Comparison of ENCODE assay signal across 1 cellular context in genomic region chr19:18387395-18387794, GRCh38.
TF ChIP-seq lines count a peak whose summit lies in the region.

No MANE protein-coding gene starts in this region.

TF ChIP-seq in H1, 55 proteins besides CTCF, POLR2A, EP300 and RAD21:
- no peak for TF ChIP-seq TBP (IDR thresholded peaks at IDR 0.05; ENCODE audit: low read depth, low read length)
- TF ChIP-seq POU5F1 (IDR thresholded peaks at IDR 0.05; ENCODE audit: low read depth, low read length), result no peak
- no peak for TF ChIP-seq ZNF274 (IDR thresholded peaks at IDR 0.05; ENCODE audit: borderline replicate concordance, extremely low read depth, low read length)
- no peak for TF ChIP-seq RXRA (IDR thresholded peaks at IDR 0.05; ENCODE audit: insufficient read depth, low read depth, low read length)
- TF ChIP-seq KDM4A (IDR thresholded peaks at IDR 0.05; ENCODE audit: low read depth, low read length, severe bottlenecking), result no peak
- TF ChIP-seq CHD2 (IDR thresholded peaks at IDR 0.05; ENCODE audit: low read length), result no peak
- no peak for TF ChIP-seq SRF (IDR thresholded peaks at IDR 0.05; ENCODE audit: low read depth, low read length)
